ENCODE assay signal across 8 cellular contexts in genomic region chr17:40341808-40342574, GRCh38. TPM values are rescaled to one million over a fixed set of nuclear protein-coding genes. Genes with fewer than 3 reads are reported as not detected.
DNase-seq lines count a peak whose midpoint lies in the region; TF ChIP-seq lines count a peak whose summit lies in the region.

No MANE protein-coding gene starts in this region.

- TF ChIP-seq CTCF in lower leg skin (IDR thresholded peaks at IDR 0.05): no peak

- peak overlapping the region; percentile 90 to 97 for H3K9ac ChIP-seq in duodenal mucosa (ENCODE audit: low read depth in 1 of 2, low read length in 2 of 2)

- H3K27me3 ChIP-seq in duodenal mucosa (ENCODE audit: control insufficient read depth in 1 of 2, insufficient read depth in 2 of 2, low read length in 2 of 2): no peaks in the 10 kb centered on the region

- TF ChIP-seq POLR2A in lower leg skin (IDR thresholded peaks at IDR 0.05): no peak

- H3K4me1 ChIP-seq in duodenal mucosa (ENCODE audit: control insufficient read depth in 1 of 2, insufficient read depth in 2 of 2, low read length in 2 of 2): peaks cover 40 to 48% of the 10 kb centered on the region in 2 donors

- peak overlapping the region; percentile 83 to 89 for H3K4me3 ChIP-seq in duodenal mucosa (ENCODE audit: low read depth in 1 of 2, low read length in 2 of 2)
- H3K4me3 ChIP-seq in lower leg skin (ENCODE audit: low read depth, poor library complexity, severe bottlenecking): peak overlapping the region; percentile 73

- WGBS in lower leg skin, 2 donors: 2 to 10% methylated on average over 27 to 49 of the region's 63 CpGs

- peak; percentile 39 for DNase-seq in stimulated activated CD4-positive, alpha-beta T cell treated with anti-CD3 and anti-CD28 coated beads, Interleukin-15, amount 100 ng/mL, for 24 hours
- no peak for DNase-seq in stimulated activated CD4-positive, alpha-beta T cell treated with anti-CD3 and anti-CD28 coated beads, Interleukin-1b, Interleukin-23, amount 100 ng/mL, for 48 hours
- DNase-seq in RKO (ENCODE audit: low spot score): peak; percentile 59
- DNase-seq in lower leg skin (ENCODE audit: low spot score in 2 of 2): peak in 1 of 2 donors; percentile 97
- peak in 32 of 49 donors; percentile 21 to 77 (median 44) for DNase-seq in substantia nigra (lab: John Stamatoyannopoulos, UW)
- no peak for DNase-seq in stimulated activated CD4-positive, alpha-beta T cell treated with anti-CD3 and anti-CD28 coated beads, Interleukin-2, amount 100 ng/mL, for 48 hours
- DNase-seq in DMS153 treated with DMSO at 0.1 percent for 48 hours (lab: John Stamatoyannopoulos, UW; ENCODE audit: unreplicated experiment): no peak

- intact Hi-C loops in lower leg skin (cut with DNase I; ENCODE audit: low total_unique reads): loop anchor here (10.0 kb wide), 1 partner anchor 227 kb away; no protein-coding TSS in a partner anchor

- H3K27ac ChIP-seq in duodenal mucosa (ENCODE audit: low read depth, low read length): peak overlapping the region; percentile 94
- peak overlapping the region; percentile 49 for H3K27ac ChIP-seq in substantia nigra (ENCODE audit: low read depth, low read length, poor library complexity, severe bottlenecking)

- no peaks in the 10 kb centered on the region for H3K36me3 ChIP-seq in duodenal mucosa (ENCODE audit: control insufficient read depth in 1 of 2, insufficient read depth in 2 of 2, low read length in 2 of 2)

- H3K9me3 ChIP-seq in duodenal mucosa (ENCODE audit: control insufficient read depth in 1 of 2, low read length in 2 of 2): no peaks in the 10 kb centered on the region

RNA-seq across cellular contexts. Expression of gene GJD3, which starts 22.5 kb away (rescaled TPM):
- total RNA-seq in lower leg skin: not detected

RNA-seq across cellular contexts. Expression of gene RARA, which starts 33.0 kb away (rescaled TPM):
- total RNA-seq in lower leg skin: 10 to 100 TPM; 18.1 to 38.0 (median 25.2) TPM

RNA-seq across cellular contexts. Expression of gene CDC6, which starts 54.3 kb away (rescaled TPM):
- total RNA-seq in lower leg skin: 1 to 10 TPM in 2 of 4 donors, under 1 TPM in 2; 0.42 to 1.6 (median 1.0) TPM

Comparison
In these comparisons a context has a peak if more than half of its experiments do, and no peak if none do; other contexts are left out.
1. DNase-seq: peak in stimulated activated CD4-positive, alpha-beta T cell treated with anti-CD3 and anti-CD28 coated beads, Interleukin-15, amount 100 ng/mL, for 24 hours (single experiment), RKO (single experiment) and substantia nigra (32 of 49); none in stimulated activated CD4-positive, alpha-beta T cell treated with anti-CD3 and anti-CD28 coated beads, Interleukin-1b, Interleukin-23, amount 100 ng/mL, for 48 hours (single experiment), stimulated activated CD4-positive, alpha-beta T cell treated with anti-CD3 and anti-CD28 coated beads, Interleukin-2, amount 100 ng/mL, for 48 hours (0 of 2) and DMS153 treated with DMSO at 0.1 percent for 48 hours (single experiment).